ENCODE assay signal across 1 cellular context in genomic region chr11:10605941-10606381, GRCh38.
TF ChIP-seq lines count a peak whose summit lies in the region.

No MANE protein-coding gene starts in this region.

TF ChIP-seq in GM23338, 12 proteins besides CTCF, POLR2A, EP300 and RAD21 (continued from another document):
- TF ChIP-seq ZNF462 (CRISPR knock-in tag; IDR thresholded peaks at IDR 0.05) (peak; percentile 45; the same call in 1 of the 2 replicates), STAT1 (IDR thresholded peaks at IDR 0.05; ENCODE audit: unreplicated experiment) (no peak), EZH2phosphoT487 (IDR thresholded peaks at IDR 0.05; ENCODE audit: unreplicated experiment) (no peak), JUNB (IDR thresholded peaks at IDR 0.05; ENCODE audit: unreplicated experiment) (no peak)
